2 cellular contexts compared by ENCODE assay signal in genomic region chr17:81424613-81425017, GRCh38.
TF ChIP-seq lines count a peak whose summit lies in the region.

No MANE protein-coding gene starts in this region.

TF ChIP-seq in HEK293, 187 proteins besides CTCF, POLR2A, EP300 and RAD21 (continued from another document and continues in another):
- TF ChIP-seq, protein P1, sequence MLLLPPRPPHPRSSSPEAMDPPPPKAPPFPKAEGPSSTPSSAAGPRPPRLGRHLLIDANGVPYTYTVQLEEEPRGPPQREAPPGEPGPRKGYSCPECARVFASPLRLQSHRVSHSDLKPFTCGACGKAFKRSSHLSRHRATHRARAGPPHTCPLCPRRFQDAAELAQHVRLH (tag by site-specific recombination; IDR thresholded peaks at IDR 0.05), result peak; percentile 69
- no peak for TF ChIP-seq SP7 (tag by site-specific recombination; IDR thresholded peaks at IDR 0.05)
- TF ChIP-seq ZNF624 (tag by site-specific recombination; IDR thresholded peaks at IDR 0.05), result no peak
- TF ChIP-seq, protein P2, sequence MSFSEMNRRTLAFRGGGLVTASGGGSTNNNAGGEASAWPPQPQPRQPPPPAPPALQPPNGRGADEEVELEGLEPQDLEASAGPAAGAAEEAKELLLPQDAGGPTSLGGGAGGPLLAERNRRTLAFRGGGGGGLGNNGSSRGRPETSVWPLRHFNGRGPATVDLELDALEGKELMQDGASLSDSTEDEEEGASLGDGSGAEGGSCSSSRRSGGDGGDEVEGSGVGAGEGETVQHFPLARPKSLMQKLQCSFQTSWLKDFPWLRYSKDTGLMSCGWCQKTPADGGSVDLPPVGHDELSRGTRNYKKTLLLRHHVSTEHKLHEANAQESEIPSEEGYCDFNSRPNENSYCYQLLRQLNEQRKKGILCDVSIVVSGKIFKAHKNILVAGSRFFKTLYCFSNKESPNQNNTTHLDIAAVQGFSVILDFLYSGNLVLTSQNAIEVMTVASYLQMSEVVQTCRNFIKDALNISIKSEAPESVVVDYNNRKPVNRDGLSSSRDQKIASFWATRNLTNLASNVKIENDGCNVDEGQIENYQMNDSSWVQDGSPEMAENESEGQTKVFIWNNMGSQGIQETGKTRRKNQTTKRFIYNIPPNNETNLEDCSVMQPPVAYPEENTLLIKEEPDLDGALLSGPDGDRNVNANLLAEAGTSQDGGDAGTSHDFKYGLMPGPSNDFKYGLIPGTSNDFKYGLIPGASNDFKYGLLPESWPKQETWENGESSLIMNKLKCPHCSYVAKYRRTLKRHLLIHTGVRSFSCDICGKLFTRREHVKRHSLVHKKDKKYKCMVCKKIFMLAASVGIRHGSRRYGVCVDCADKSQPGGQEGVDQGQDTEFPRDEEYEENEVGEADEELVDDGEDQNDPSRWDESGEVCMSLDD (tag by site-specific recombination; IDR thresholded peaks at IDR 0.05), result no peak
- TF ChIP-seq PRDM2 (tag by site-specific recombination; IDR thresholded peaks at IDR 0.05; ENCODE audit: borderline replicate concordance), result peak; percentile 96; the same call in 1 of the 2 replicates
- TF ChIP-seq ZNF133 (tag by site-specific recombination; IDR thresholded peaks at IDR 0.05), result no peak; the same call in 1 of the 2 replicates
- no peak for TF ChIP-seq ZNF510 (tag by site-specific recombination; IDR thresholded peaks at IDR 0.05; ENCODE audit: insufficient replicate concordance)
- no peak for TF ChIP-seq ZFP37 (tag by site-specific recombination; IDR thresholded peaks at IDR 0.05)
- no peak for TF ChIP-seq HOXA7 (CRISPR knock-in tag; IDR thresholded peaks at IDR 0.05; ENCODE audit: borderline replicate concordance)
- TF ChIP-seq, protein P3, sequence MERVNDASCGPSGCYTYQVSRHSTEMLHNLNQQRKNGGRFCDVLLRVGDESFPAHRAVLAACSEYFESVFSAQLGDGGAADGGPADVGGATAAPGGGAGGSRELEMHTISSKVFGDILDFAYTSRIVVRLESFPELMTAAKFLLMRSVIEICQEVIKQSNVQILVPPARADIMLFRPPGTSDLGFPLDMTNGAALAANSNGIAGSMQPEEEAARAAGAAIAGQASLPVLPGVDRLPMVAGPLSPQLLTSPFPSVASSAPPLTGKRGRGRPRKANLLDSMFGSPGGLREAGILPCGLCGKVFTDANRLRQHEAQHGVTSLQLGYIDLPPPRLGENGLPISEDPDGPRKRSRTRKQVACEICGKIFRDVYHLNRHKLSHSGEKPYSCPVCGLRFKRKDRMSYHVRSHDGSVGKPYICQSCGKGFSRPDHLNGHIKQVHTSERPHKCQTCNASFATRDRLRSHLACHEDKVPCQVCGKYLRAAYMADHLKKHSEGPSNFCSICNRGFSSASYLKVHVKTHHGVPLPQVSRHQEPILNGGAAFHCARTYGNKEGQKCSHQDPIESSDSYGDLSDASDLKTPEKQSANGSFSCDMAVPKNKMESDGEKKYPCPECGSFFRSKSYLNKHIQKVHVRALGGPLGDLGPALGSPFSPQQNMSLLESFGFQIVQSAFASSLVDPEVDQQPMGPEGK (tag by site-specific recombination; IDR thresholded peaks at IDR 0.05), result no peak
- TF ChIP-seq ZNF521 (tag by site-specific recombination; IDR thresholded peaks at IDR 0.05), result 0 out of 2 replicates have a peak, but pooled peaks have one; percentile 12
- TF ChIP-seq ZNF626 (tag by site-specific recombination; IDR thresholded peaks at IDR 0.05), result no peak

TF ChIP-seq in K562, 482 proteins besides CTCF, POLR2A, EP300 and RAD21 (continued from another document):
- no peak for TF ChIP-seq PRDM10 (IDR thresholded peaks at IDR 0.05; ENCODE audit: partially characterized antibody)
- TF ChIP-seq, protein P4, sequence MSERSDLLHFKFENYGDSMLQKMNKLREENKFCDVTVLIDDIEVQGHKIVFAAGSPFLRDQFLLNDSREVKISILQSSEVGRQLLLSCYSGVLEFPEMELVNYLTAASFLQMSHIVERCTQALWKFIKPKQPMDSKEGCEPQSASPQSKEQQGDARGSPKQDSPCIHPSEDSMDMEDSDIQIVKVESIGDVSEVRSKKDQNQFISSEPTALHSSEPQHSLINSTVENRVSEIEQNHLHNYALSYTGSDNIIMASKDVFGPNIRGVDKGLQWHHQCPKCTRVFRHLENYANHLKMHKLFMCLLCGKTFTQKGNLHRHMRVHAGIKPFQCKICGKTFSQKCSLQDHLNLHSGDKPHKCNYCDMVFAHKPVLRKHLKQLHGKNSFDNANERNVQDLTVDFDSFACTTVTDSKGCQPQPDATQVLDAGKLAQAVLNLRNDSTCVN (CRISPR knock-in tag; IDR thresholded peaks at IDR 0.05), result 0 out of 2 replicates have a peak, but pooled peaks have one; percentile 72
